Comparison of ENCODE assay signal across 1 cellular context in the genomic region with DNA sequence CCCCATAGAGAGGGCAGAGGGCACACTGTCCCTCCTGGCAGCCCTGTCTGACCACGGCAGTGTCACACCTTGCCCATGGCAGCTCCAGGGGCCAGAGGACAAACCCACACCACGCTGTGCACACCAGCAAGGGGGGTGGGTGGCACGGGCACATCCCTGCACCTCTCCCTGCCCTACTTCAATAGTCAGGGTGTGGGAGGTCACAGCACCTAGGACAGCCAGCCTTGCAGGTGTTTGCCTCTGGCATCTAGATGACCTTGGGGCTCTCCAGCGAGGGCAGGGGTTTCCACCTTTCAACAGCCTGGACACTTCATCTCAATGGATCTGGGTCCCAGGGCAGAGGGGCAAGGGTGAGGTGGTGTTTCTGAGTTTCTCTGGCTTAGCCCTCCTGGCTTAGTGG.
TF ChIP-seq lines count a peak whose summit lies in the region.

No MANE protein-coding gene starts in this region.

TF ChIP-seq in H1, 55 proteins besides CTCF, POLR2A, EP300 and RAD21:
- TF ChIP-seq, protein P1, sequence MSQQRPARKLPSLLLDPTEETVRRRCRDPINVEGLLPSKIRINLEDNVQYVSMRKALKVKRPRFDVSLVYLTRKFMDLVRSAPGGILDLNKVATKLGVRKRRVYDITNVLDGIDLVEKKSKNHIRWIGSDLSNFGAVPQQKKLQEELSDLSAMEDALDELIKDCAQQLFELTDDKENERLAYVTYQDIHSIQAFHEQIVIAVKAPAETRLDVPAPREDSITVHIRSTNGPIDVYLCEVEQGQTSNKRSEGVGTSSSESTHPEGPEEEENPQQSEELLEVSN (IDR thresholded peaks at IDR 0.05), result no peak
- TF ChIP-seq NANOG (IDR thresholded peaks at IDR 0.05; ENCODE audit: insufficient read depth, low read depth, low read length, poor library complexity, severe bottlenecking) (no peak), CBX8 (IDR thresholded peaks at IDR 0.05; ENCODE audit: borderline replicate concordance, low read depth, low read length) (no peak), BACH1 (IDR thresholded peaks at IDR 0.05; ENCODE audit: low read length) (no peak), CHD1 (IDR thresholded peaks at IDR 0.05; ENCODE audit: low read depth, low read length) (no peak), KDM5A (IDR thresholded peaks at IDR 0.05; ENCODE audit: low read length) (no peak), HDAC6 (IDR thresholded peaks at IDR 0.05; ENCODE audit: low read depth, low read length) (no peak), RBBP5 (IDR thresholded peaks at IDR 0.05; ENCODE audit: borderline replicate concordance, low read depth, low read length) (no peak), NRF1 (IDR thresholded peaks at IDR 0.05; ENCODE audit: low read depth, low read length) (no peak), SP4 (IDR thresholded peaks at IDR 0.05; ENCODE audit: low read length) (no peak), EZH2 (IDR thresholded peaks at IDR 0.05; ENCODE audit: low read depth, low read length, severe bottlenecking) (no peak), TAF1 (IDR thresholded peaks at IDR 0.05; ENCODE audit: low read depth, low read length) (no peak), RXRA (IDR thresholded peaks at IDR 0.05; ENCODE audit: insufficient read depth, low read depth, low read length) (no peak), SRF (IDR thresholded peaks at IDR 0.05; ENCODE audit: low read depth, low read length) (no peak)
- TF ChIP-seq, protein P2, sequence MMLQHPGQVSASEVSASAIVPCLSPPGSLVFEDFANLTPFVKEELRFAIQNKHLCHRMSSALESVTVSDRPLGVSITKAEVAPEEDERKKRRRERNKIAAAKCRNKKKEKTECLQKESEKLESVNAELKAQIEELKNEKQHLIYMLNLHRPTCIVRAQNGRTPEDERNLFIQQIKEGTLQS (IDR thresholded peaks at IDR 0.05; ENCODE audit: insufficient read depth, low read depth, low read length), result no peak
- TF ChIP-seq, protein P3, sequence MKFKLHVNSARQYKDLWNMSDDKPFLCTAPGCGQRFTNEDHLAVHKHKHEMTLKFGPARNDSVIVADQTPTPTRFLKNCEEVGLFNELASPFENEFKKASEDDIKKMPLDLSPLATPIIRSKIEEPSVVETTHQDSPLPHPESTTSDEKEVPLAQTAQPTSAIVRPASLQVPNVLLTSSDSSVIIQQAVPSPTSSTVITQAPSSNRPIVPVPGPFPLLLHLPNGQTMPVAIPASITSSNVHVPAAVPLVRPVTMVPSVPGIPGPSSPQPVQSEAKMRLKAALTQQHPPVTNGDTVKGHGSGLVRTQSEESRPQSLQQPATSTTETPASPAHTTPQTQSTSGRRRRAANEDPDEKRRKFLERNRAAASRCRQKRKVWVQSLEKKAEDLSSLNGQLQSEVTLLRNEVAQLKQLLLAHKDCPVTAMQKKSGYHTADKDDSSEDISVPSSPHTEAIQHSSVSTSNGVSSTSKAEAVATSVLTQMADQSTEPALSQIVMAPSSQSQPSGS (IDR thresholded peaks at IDR 0.05; ENCODE audit: low read length), result no peak
